Comparison of ENCODE assay signal across 20 cellular contexts in genomic region chr4:45072981-45073380, GRCh38.
"Had no signal": no experiment of that assay in that cellular context is flagged by ENCODE, and none has a peak within 500 bp of the region (broad histone marks: within the 10 kb centered on the region; RNA-seq: fewer than 3 reads in every experiment).

No MANE protein-coding gene starts in this region.

- H3K27me3 ChIP-seq: breast epithelium, sigmoid colon, spleen, upper lobe of right lung had no signal

- H3K27me3 Mint-ChIP-seq: activated CD4-positive, alpha-beta T cell treated with anti-CD3 and anti-CD28 coated beads, Interleukin-2, amount 10 ng/mL, durations not matched to agents 7 days and 5 days; activated naive CD4-positive, alpha-beta T cell treated with anti-CD3 and anti-CD28 coated beads, Interleukin-2, amount 50 U/mL, for 24 hours; stimulated activated memory B cell treated with anti-CD40 and anti-IgM and Interleukin-4, amounts not matched to agents 10 μg/mL and 1 μg/mL and 100 μg/mL, for 72 hours had no signal

- ATAC-seq: activated CD4-positive, CD25-positive, alpha-beta regulatory T cell treated with anti-CD3 and anti-CD28 coated beads, Interleukin-2, amount 50 U/mL, for 24 hours; activated T-cell treated with anti-CD3 and anti-CD28 coated beads, Interleukin-2, amount 50 U/mL, for 4 hours; stimulated activated memory B cell treated with anti-CD40 and anti-IgM and Interleukin-4, amounts not matched to agents 10 μg/mL and 1 μg/mL and 100 μg/mL, for 72 hours; upper lobe of right lung had no signal

- H3K36me3 ChIP-seq: breast epithelium, sigmoid colon, spleen, upper lobe of right lung had no signal

- H3K27ac ChIP-seq: breast epithelium, coronary artery, sigmoid colon, spleen, upper lobe of right lung had no signal

- H3K9me3 Mint-ChIP-seq: nephron progenitor cell had no signal

- H3K9me3 ChIP-seq: breast epithelium, sigmoid colon, upper lobe of right lung had no signal

- H3K4me1 ChIP-seq: breast epithelium, sigmoid colon, spleen, upper lobe of right lung had no signal

- H3K4me3 ChIP-seq: breast epithelium, coronary artery, lung, sigmoid colon, spleen, upper lobe of right lung had no signal

- H3K4me3 Mint-ChIP-seq: activated CD4-positive, alpha-beta T cell treated with anti-CD3 and anti-CD28 coated beads, Interleukin-2, amount 10 ng/mL, durations not matched to agents 7 days and 5 days; activated naive CD4-positive, alpha-beta T cell treated with anti-CD3 and anti-CD28 coated beads, Interleukin-2, amount 50 U/mL, for 24 hours; activated T-cell treated with anti-CD3 and anti-CD28 coated beads, Interleukin-2, amount 50 U/mL, for 4 hours; nephron progenitor cell; stimulated activated memory B cell treated with anti-CD40 and anti-IgM and Interleukin-4, amounts not matched to agents 10 μg/mL and 1 μg/mL and 100 μg/mL, for 72 hours had no signal

- DNase-seq: activated CD4-positive, alpha-beta T cell treated with anti-CD3 and anti-CD28 coated beads, Interleukin-2, amount 10 ng/mL, durations not matched to agents 7 days and 5 days; activated CD8-positive, alpha-beta memory T cell treated with anti-CD3 and anti-CD28 coated beads, Interleukin-2, amount 50 U/mL, for 4 hours; activated effector memory CD4-positive, alpha-beta T cell treated with anti-CD3 and anti-CD28 coated beads, Interleukin-2, amount 50 U/mL, for 16 hours; activated T-cell treated with anti-CD3 and anti-CD28 coated beads, Interleukin-2, amount 50 U/mL, for 4 hours; erythroblast; foreskin melanocyte; midbrain; nephron progenitor cell; occipital lobe; posterior cingulate gyrus; sigmoid colon; spleen; stimulated activated CD4-positive, alpha-beta T cell treated with anti-CD3 and anti-CD28 coated beads, Interleukin-4, amount 100 ng/mL, for 4 hours; upper lobe of right lung had no signal

- H3K27ac Mint-ChIP-seq: activated CD4-positive, alpha-beta T cell treated with anti-CD3 and anti-CD28 coated beads, Interleukin-2, amount 10 ng/mL, durations not matched to agents 7 days and 5 days; activated naive CD4-positive, alpha-beta T cell treated with anti-CD3 and anti-CD28 coated beads, Interleukin-2, amount 50 U/mL, for 24 hours; nephron progenitor cell; stimulated activated memory B cell treated with anti-CD40 and anti-IgM and Interleukin-4, amounts not matched to agents 10 μg/mL and 1 μg/mL and 100 μg/mL, for 72 hours had no signal

- H3K4me1 Mint-ChIP-seq: activated CD4-positive, alpha-beta T cell treated with anti-CD3 and anti-CD28 coated beads, Interleukin-2, amount 10 ng/mL, durations not matched to agents 7 days and 5 days; activated naive CD4-positive, alpha-beta T cell treated with anti-CD3 and anti-CD28 coated beads, Interleukin-2, amount 50 U/mL, for 24 hours; nephron progenitor cell; stimulated activated memory B cell treated with anti-CD40 and anti-IgM and Interleukin-4, amounts not matched to agents 10 μg/mL and 1 μg/mL and 100 μg/mL, for 72 hours had no signal

- H3K36me3 Mint-ChIP-seq: activated naive CD4-positive, alpha-beta T cell treated with anti-CD3 and anti-CD28 coated beads, Interleukin-2, amount 50 U/mL, for 24 hours; stimulated activated memory B cell treated with anti-CD40 and anti-IgM and Interleukin-4, amounts not matched to agents 10 μg/mL and 1 μg/mL and 100 μg/mL, for 72 hours had no signal
